In the genomic region with DNA sequence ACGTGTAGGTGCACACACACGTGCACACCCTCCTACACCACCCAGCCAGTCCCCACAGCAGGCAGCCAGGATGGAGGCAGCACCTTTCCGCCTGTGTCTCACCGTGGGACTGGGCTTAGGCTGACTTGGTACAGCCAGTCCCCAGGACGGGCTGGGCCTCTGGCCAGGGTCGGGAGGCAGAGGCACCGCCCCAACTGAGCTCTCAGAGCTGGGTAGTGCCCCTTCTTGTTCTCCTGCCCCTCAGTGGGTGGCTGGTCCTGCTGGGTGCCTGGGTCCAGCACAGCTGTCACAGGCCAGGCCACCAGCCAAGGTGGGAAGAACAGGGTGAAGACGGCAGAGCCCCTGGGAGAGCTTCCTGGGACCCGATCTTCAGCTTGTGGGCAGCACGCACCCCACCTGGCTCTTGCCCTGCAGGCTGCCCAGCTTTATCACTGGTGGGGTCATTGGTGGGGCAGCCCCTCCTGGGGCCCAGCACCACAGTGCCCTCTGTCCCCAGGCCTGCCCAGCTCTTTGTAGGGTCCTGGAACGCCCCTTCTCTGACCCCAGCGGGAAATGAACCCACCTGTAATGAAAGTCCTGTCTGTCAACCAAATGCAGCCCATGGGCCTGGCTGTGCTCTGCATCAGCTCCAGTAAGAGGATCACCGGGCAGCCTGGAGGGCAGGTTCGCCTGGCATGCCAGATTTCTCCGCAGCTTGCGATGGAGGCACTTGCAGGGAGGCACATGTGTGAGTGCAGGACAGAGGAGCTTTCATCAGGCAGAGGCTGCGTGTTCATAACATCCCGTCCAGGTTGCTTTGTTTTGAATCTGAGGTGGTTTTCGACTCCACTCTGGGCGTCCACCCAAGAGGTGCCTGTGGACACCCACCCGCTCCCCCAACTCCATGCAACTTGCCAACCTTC, we compare ENCODE assay signal across 24 cellular contexts. TPM values are rescaled to one million over a fixed set of nuclear protein-coding genes. Genes with fewer than 3 reads are reported as not detected.
DNase-seq lines count a peak whose midpoint lies in the region; ATAC-seq and TF ChIP-seq lines count a peak whose summit lies in the region.
"Had no signal": no experiment of that assay in that cellular context is flagged by ENCODE, and none has a peak within 500 bp of the region (broad histone marks: within the 10 kb centered on the region; RNA-seq: fewer than 3 reads in every experiment).

No MANE protein-coding gene starts in this region.

- intact Hi-C loops in Right ventricle myocardium inferior (cut with DNase I): no loop called here
- intact Hi-C loops in Right ventricle myocardium superior (cut with DNase I): no loop called here
- intact Hi-C loops in Panc1 (cut with micrococcal nuclease; ENCODE audit: unreplicated experiment): no loop called here
- intact Hi-C loops in upper lobe of right lung (cut with DNase I): no loop called here
- intact Hi-C loops in lower leg skin (cut with DNase I; ENCODE audit: low total_unique reads): no loop called here

- H3K9me3 ChIP-seq in Panc1 (ENCODE audit: control insufficient read depth, insufficient read depth, low read depth, low read length) (no peaks in the 10 kb centered on the region), mesenchymal stem cell (ENCODE audit: control insufficient read depth, low read length) (no peaks in the 10 kb centered on the region), upper lobe of right lung (no peaks in the 10 kb centered on the region)

- H3K36me3 ChIP-seq in Panc1 (ENCODE audit: control insufficient read depth, insufficient read depth, low read length): peaks cover 9% of the 10 kb centered on the region; the same call in 1 of the 2 replicates
- H3K36me3 ChIP-seq in mesenchymal stem cell (ENCODE audit: control insufficient read depth in 1 of 2, insufficient read depth in 2 of 2, low read depth in 1 of 2, low read length in 2 of 2): peaks cover 29 to 51% of the 10 kb centered on the region in 2 experiments
- H3K36me3 ChIP-seq in upper lobe of right lung: peaks cover 21% of the 10 kb centered on the region

- in situ Hi-C loops in Panc1 (cut with HindIII; ENCODE audit: low pct_unique_long_range_greater_than_20kb, low sequenced_read_pairs): no loop called here

- H3K4me1 Mint-ChIP-seq in activated CD4-positive, alpha-beta memory T cell treated with anti-CD3 and anti-CD28 coated beads, Interleukin-2, amount 10 ng/mL, durations not matched to agents 7 days and 5 days: peaks cover 5% of the 10 kb centered on the region
- H3K4me1 Mint-ChIP-seq: CD14-positive monocyte, naive B cell had no signal

- no peak overlapping the region for H3K18ac ChIP-seq in mesenchymal stem cell (ENCODE audit: low read depth in 1 of 2, low read length in 2 of 2)

- no peak overlapping the region for H2BK5ac ChIP-seq in mesenchymal stem cell (ENCODE audit: low read depth, low read length, poor library complexity, severe bottlenecking)

- ATAC-seq in Right ventricle myocardium inferior (no peak), Right ventricle myocardium superior (ENCODE audit: poor library complexity) (no peak), Panc1 (peak; percentile 52), upper lobe of right lung (peak; percentile 31), GM18907 (IDR thresholded peaks at IDR 0.05; ENCODE audit: unreplicated experiment) (no peak)
- ATAC-seq: foreskin keratinocyte had no signal

- H3K79me1 ChIP-seq in mesenchymal stem cell (replicated peaks; ENCODE audit: low read length, poor library complexity, severe bottlenecking): peaks cover 25% of the 10 kb centered on the region

- no peak overlapping the region for H3K14ac ChIP-seq in mesenchymal stem cell (ENCODE audit: low read length in 2 of 2)

- TF ChIP-seq CTCF in Panc1 (IDR thresholded peaks at IDR 0.05) (no peak), upper lobe of right lung (IDR thresholded peaks at IDR 0.05) (no peak), lower leg skin (IDR thresholded peaks at IDR 0.05) (no peak)

- H2BK15ac ChIP-seq in mesenchymal stem cell (ENCODE audit: low read depth, poor library complexity, severe bottlenecking): peak overlapping the region; percentile 36

- H3K36me3 Mint-ChIP-seq in activated CD4-positive, alpha-beta memory T cell treated with anti-CD3 and anti-CD28 coated beads, Interleukin-2, amount 10 ng/mL, durations not matched to agents 7 days and 5 days (ENCODE audit: low read depth): peaks cover 41% of the 10 kb centered on the region
- H3K36me3 Mint-ChIP-seq: naive B cell had no signal

- no peak overlapping the region for H3K9ac ChIP-seq in mesenchymal stem cell (ENCODE audit: low read length)

- H2BK120ac ChIP-seq in mesenchymal stem cell (ENCODE audit: low read depth, low read length): peak overlapping the region; percentile 42

- H2AFZ ChIP-seq in mesenchymal stem cell (ENCODE audit: low read depth, low read length): no peak overlapping the region
- H2AFZ ChIP-seq: hepatocyte had no signal

- DNase-seq in Right ventricle myocardium inferior (ENCODE audit: missing footprints) (peak; percentile 53), Right ventricle myocardium superior (no peak), Panc1 (ENCODE audit: low read depth, low spot score) (no peak), mesenchymal stem cell (no peak), upper lobe of right lung (no peak), lower leg skin (ENCODE audit: low spot score in 2 of 2) (no peak)
- no peak for DNase-seq in activated CD4-positive, alpha-beta memory T cell treated with anti-CD3 and anti-CD28 coated beads, Interleukin-2, amount 10 ng/mL, durations not matched to agents 7 days and 5 days
- DNase-seq: dermis blood vessel endothelial cell; DMS 273 treated with DMSO at 0.1 percent for 48 hours; foreskin keratinocyte; GF-D8; naive B cell; NCI-H1105 treated with DMSO at 0.1 percent for 48 hours; NCI-H2081 treated with DMSO at 0.1 percent for 48 hours; NCI-H510A treated with DMSO at 0.1 percent for 48 hours; SIG-M5; stimulated activated CD4-positive, alpha-beta T cell treated with anti-CD3 and anti-CD28 coated beads, Interleukin-2, amount 100 ng/mL, for 48 hours; T-helper 2 cell; WERI-Rb-1 had no signal

- CTCF ChIA-PET in Panc1 (lab: Charles Lee): interaction anchor here (0.5 to 0.8 kb wide), 2 partner anchors 42 to 1477 kb away, joined by 3 to 4 read pairs; a partner anchor contains a TSS
- CTCF ChIA-PET in activated CD4-positive, alpha-beta memory T cell treated with anti-CD3 and anti-CD28 coated beads, Interleukin-2, amount 10 ng/mL, durations not matched to agents 7 days and 5 days (lab: Charles Lee): no interaction called here

- TF ChIP-seq POLR2A in lower leg skin (IDR thresholded peaks at IDR 0.05): no peak

- BruUV-seq in Panc1 (replicated peaks; lab: Mats Ljungman, UMichigan): no TSS peak

- H3K9me3 Mint-ChIP-seq in activated CD4-positive, alpha-beta memory T cell treated with anti-CD3 and anti-CD28 coated beads, Interleukin-2, amount 10 ng/mL, durations not matched to agents 7 days and 5 days: no peaks in the 10 kb centered on the region
- H3K9me3 Mint-ChIP-seq: naive B cell had no signal

- no peak overlapping the region for H3K27ac Mint-ChIP-seq in activated CD4-positive, alpha-beta memory T cell treated with anti-CD3 and anti-CD28 coated beads, Interleukin-2, amount 10 ng/mL, durations not matched to agents 7 days and 5 days
- H3K27ac Mint-ChIP-seq: progenitor cell of endocrine pancreas had no signal

- H3K27me3 ChIP-seq in Panc1 (ENCODE audit: control insufficient read depth, insufficient read depth, low read length) (no peaks in the 10 kb centered on the region), mesenchymal stem cell (ENCODE audit: control insufficient read depth in 1 of 2, insufficient read depth in 1 of 2, low read length in 2 of 2) (no peaks in the 10 kb centered on the region), upper lobe of right lung (no peaks in the 10 kb centered on the region)
- H3K27me3 ChIP-seq: foreskin keratinocyte, hepatocyte had no signal

- POLR2A ChIA-PET in Panc1 (lab: Charles Lee): interaction anchor here (0.5 to 0.6 kb wide), 2 partner anchors 31 to 335 kb away, joined by 8 to 12 read pairs; no protein-coding TSS in a partner anchor
- POLR2A ChIA-PET in activated CD4-positive, alpha-beta memory T cell treated with anti-CD3 and anti-CD28 coated beads, Interleukin-2, amount 10 ng/mL, durations not matched to agents 7 days and 5 days (lab: Charles Lee): interaction anchor here (2.9 kb wide), 1 partner anchor 14 kb away, joined by 11 read pairs; a partner anchor contains a TSS

- no peak overlapping the region for H2BK12ac ChIP-seq in mesenchymal stem cell (ENCODE audit: low read length in 2 of 2)

- no peaks in the 10 kb centered on the region for H3K27me3 Mint-ChIP-seq in activated CD4-positive, alpha-beta memory T cell treated with anti-CD3 and anti-CD28 coated beads, Interleukin-2, amount 10 ng/mL, durations not matched to agents 7 days and 5 days
- H3K27me3 Mint-ChIP-seq: naive B cell, progenitor cell of endocrine pancreas had no signal

- H3K4me2 ChIP-seq in mesenchymal stem cell (ENCODE audit: low read length, poor library complexity, severe bottlenecking): no peak overlapping the region
- H3K4me2 ChIP-seq: hepatocyte had no signal

- H3K4me3 Mint-ChIP-seq in activated CD4-positive, alpha-beta memory T cell treated with anti-CD3 and anti-CD28 coated beads, Interleukin-2, amount 10 ng/mL, durations not matched to agents 7 days and 5 days: no peak overlapping the region
- H3K4me3 Mint-ChIP-seq: CD14-positive monocyte had no signal

- peak overlapping the region; percentile 36 for H4K8ac ChIP-seq in mesenchymal stem cell (ENCODE audit: low read length)

- no peak overlapping the region for H3K4ac ChIP-seq in mesenchymal stem cell (ENCODE audit: low read depth in 1 of 2, low read length in 2 of 2)

- H4K91ac ChIP-seq in mesenchymal stem cell (ENCODE audit: low read length): no peak overlapping the region

- H3K27ac ChIP-seq in Panc1 (ENCODE audit: low read length): no peak overlapping the region
- no peak overlapping the region for H3K27ac ChIP-seq in mesenchymal stem cell (ENCODE audit: low read length, poor library complexity, severe bottlenecking)
- H3K27ac ChIP-seq in upper lobe of right lung: no peak overlapping the region
- H3K27ac ChIP-seq: foreskin keratinocyte, hepatocyte, WERI-Rb-1 had no signal

- no peak overlapping the region for H3K4me3 ChIP-seq in Panc1 (ENCODE audit: low read depth in 2 of 2, low read length in 2 of 2)
- H3K4me3 ChIP-seq in mesenchymal stem cell (ENCODE audit: insufficient read depth in 1 of 2, low read depth in 1 of 2, low read length in 2 of 2): no peak overlapping the region
- no peak overlapping the region for H3K4me3 ChIP-seq in upper lobe of right lung
- no peak overlapping the region for H3K4me3 ChIP-seq in lower leg skin (ENCODE audit: low read depth, poor library complexity, severe bottlenecking)
- H3K4me3 ChIP-seq: hepatocyte had no signal

- H3K4me1 ChIP-seq in Panc1 (ENCODE audit: control insufficient read depth, insufficient read depth, low read length) (no peaks in the 10 kb centered on the region), mesenchymal stem cell (ENCODE audit: control insufficient read depth, insufficient read depth, low read depth, low read length) (peaks cover 14% of the 10 kb centered on the region), upper lobe of right lung (no peaks in the 10 kb centered on the region)
- H3K4me1 ChIP-seq: foreskin keratinocyte had no signal

- H2AK5ac ChIP-seq in mesenchymal stem cell (ENCODE audit: low read length, severe bottlenecking): no peak overlapping the region

- 91% methylated on average over 20 of the region's 21 CpGs for WGBS in mesenchymal stem cell
- 73 to 85% methylated on average over 16 to 18 of the region's 21 CpGs for WGBS in lower leg skin, 2 donors

- peak overlapping the region in 1 of 2 experiments; percentile 48 for H3K23ac ChIP-seq in mesenchymal stem cell (ENCODE audit: low read length in 2 of 2)

RNA-seq across cellular contexts. Expression of a gene that starts 14.7 kb away (rescaled TPM):
- 3.1 TPM for total RNA-seq in Right ventricle myocardium inferior
- 1.6 TPM for total RNA-seq in Right ventricle myocardium superior
- total RNA-seq in Panc1 (2021; ENCODE audit: unreplicated experiment): 39.9 TPM
- polyA plus RNA-seq in Panc1 (2012; ENCODE audit: insufficient read length): 32.9 TPM
- polyA plus RNA-seq in mesenchymal stem cell (2013, experiment 1 of 2): 8.8 TPM
- polyA plus RNA-seq in mesenchymal stem cell (2013, experiment 2 of 2): 8.9 TPM
- 4.1 TPM for total RNA-seq in upper lobe of right lung
- total RNA-seq in lower leg skin: 10 to 100 TPM; 39.3 to 45.7 (median 41.5) TPM
- 10 to 100 TPM; 57.1 to 57.5 TPM for total RNA-seq in activated CD4-positive, alpha-beta memory T cell treated with anti-CD3 and anti-CD28 coated beads, Interleukin-2, amount 10 ng/mL, durations not matched to agents 7 days and 5 days

RNA-seq across cellular contexts. Expression of a gene that starts 20.6 kb away (rescaled TPM):
- total RNA-seq in Right ventricle myocardium inferior (1.9 TPM), Right ventricle myocardium superior (1.5 TPM), Panc1 (2021; ENCODE audit: unreplicated experiment) (13.8 TPM), upper lobe of right lung (6.9 TPM), lower leg skin (10 to 100 TPM in 1 of 4 donors, 1 to 10 TPM in 3; 2.2 to 11.7 (median 6.5) TPM)
- 11.9 TPM for polyA plus RNA-seq in Panc1 (2012; ENCODE audit: insufficient read length)
- 5.1 TPM for polyA plus RNA-seq in mesenchymal stem cell (2013, experiment 1 of 2)
- 5.4 TPM for polyA plus RNA-seq in mesenchymal stem cell (2013, experiment 2 of 2)
- under 1 TPM; 0.38 to 0.68 TPM for total RNA-seq in activated CD4-positive, alpha-beta memory T cell treated with anti-CD3 and anti-CD28 coated beads, Interleukin-2, amount 10 ng/mL, durations not matched to agents 7 days and 5 days

RNA-seq across cellular contexts. Expression of a gene that starts 28.0 kb away (rescaled TPM):
- total RNA-seq in Right ventricle myocardium inferior (2.5 TPM), Right ventricle myocardium superior (2.6 TPM), Panc1 (2021; ENCODE audit: unreplicated experiment) (223 TPM), upper lobe of right lung (13.7 TPM), lower leg skin (100 to 1,000 TPM; 671 to 950 (median 756) TPM)
- 148 TPM for polyA plus RNA-seq in Panc1 (2012; ENCODE audit: insufficient read length)
- polyA plus RNA-seq in mesenchymal stem cell (2013, experiment 1 of 2): 21.6 TPM
- 19.4 TPM for polyA plus RNA-seq in mesenchymal stem cell (2013, experiment 2 of 2)
- total RNA-seq in activated CD4-positive, alpha-beta memory T cell treated with anti-CD3 and anti-CD28 coated beads, Interleukin-2, amount 10 ng/mL, durations not matched to agents 7 days and 5 days: not detected

RNA-seq across cellular contexts. Expression of a gene that starts 59.0 kb away (rescaled TPM):
- 0.89 TPM for total RNA-seq in Right ventricle myocardium inferior
- 1.3 TPM for total RNA-seq in Right ventricle myocardium superior
- total RNA-seq in Panc1 (2021; ENCODE audit: unreplicated experiment): 0.08 TPM
- 0.15 TPM for polyA plus RNA-seq in Panc1 (2012; ENCODE audit: insufficient read length)
- 0.03 TPM for polyA plus RNA-seq in mesenchymal stem cell (2013, experiment 1 of 2)
- polyA plus RNA-seq in mesenchymal stem cell (2013, experiment 2 of 2): 0.01 TPM
- total RNA-seq in upper lobe of right lung: 6.7 TPM
- total RNA-seq in lower leg skin: 1 to 10 TPM in 3 of 4 donors, under 1 TPM in 1; 0.84 to 1.3 (median 1.1) TPM
- total RNA-seq in activated CD4-positive, alpha-beta memory T cell treated with anti-CD3 and anti-CD28 coated beads, Interleukin-2, amount 10 ng/mL, durations not matched to agents 7 days and 5 days: 10 to 100 TPM; 51.2 to 51.4 TPM
- total RNA-seq: bronchial epithelial cell, foreskin keratinocyte had no signal
- polyA plus RNA-seq: foreskin keratinocyte had no signal

Comparison
In these comparisons a context has a peak if more than half of its experiments do, and no peak if none do; other contexts are left out.
1. ATAC-seq: peak in Panc1 (single experiment) and upper lobe of right lung (single experiment); none in Right ventricle myocardium inferior (single experiment), Right ventricle myocardium superior (single experiment) and GM18907 (single experiment).
2. RNA of a gene that starts 28.0 kb away (total RNA-seq): 671 to 950 TPM in lower leg skin and 223 TPM in Panc1 (single experiment); 13.7 TPM in upper lobe of right lung (single experiment), 2.6 TPM in Right ventricle myocardium superior (single experiment), 2.5 TPM in Right ventricle myocardium inferior (single experiment) and not detected in activated CD4-positive, alpha-beta memory T cell treated with anti-CD3 and anti-CD28 coated beads, Interleukin-2, amount 10 ng/mL, durations not matched to agents 7 days and 5 days; every median in the first group is over 10 times any median in the second.